Comparison of ENCODE assay signal across 8 cellular contexts in the genomic region with DNA sequence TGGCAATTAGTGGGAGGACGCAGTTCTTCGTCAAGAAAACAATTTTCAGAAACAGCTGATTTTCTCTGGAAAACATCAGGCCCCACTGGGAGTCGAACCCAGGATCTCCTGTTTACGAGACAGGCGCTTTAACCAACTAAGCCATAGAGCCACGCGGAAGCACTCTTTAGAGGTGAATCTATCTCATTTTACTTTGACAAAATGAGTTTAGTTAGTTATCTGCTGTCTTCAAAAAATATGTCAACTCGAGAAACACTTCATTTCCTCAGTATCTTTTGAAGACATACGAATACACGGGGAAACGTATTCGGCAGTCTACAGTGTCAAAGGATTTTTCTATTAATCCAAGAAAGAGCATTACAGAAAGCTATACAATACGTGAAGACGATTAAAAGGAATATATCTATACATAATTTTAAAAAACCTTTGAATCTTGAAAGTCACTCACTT. TPM values are rescaled to one million over a fixed set of nuclear protein-coding genes. Genes with fewer than 3 reads are reported as not detected.
DNase-seq lines count a peak whose midpoint lies in the region; ATAC-seq and TF ChIP-seq lines count a peak whose summit lies in the region.

No MANE protein-coding gene starts in this region.

- no peaks in the 10 kb centered on the region for H3K79me2 ChIP-seq in DOHH2 (ENCODE audit: control insufficient read depth, low read length)

- TF ChIP-seq CTCF in DOHH2 (IDR thresholded peaks at IDR 0.05; ENCODE audit: low read depth, low read length, poor library complexity, severe bottlenecking) = no peak

- POLR2A ChIA-PET in activated CD4-positive, alpha-beta memory T cell treated with anti-CD3 and anti-CD28 coated beads, Interleukin-2, amount 10 ng/mL, durations not matched to agents 7 days and 5 days (lab: Charles Lee) = interaction anchor here (0.6 kb wide), 2 partner anchors 169 to 435 kb away, joined by 3 read pairs; a partner anchor contains a TSS

- H3K9me3 ChIP-seq in DOHH2 (ENCODE audit: control insufficient read depth, insufficient read depth, low read length) (no peaks in the 10 kb centered on the region), HUES6 (ENCODE audit: control insufficient read depth, insufficient read depth, low read depth, low read length) (no peaks in the 10 kb centered on the region)

- H3K36me3 ChIP-seq in DOHH2 (ENCODE audit: control insufficient read depth, low read length) (no peaks in the 10 kb centered on the region), HUES6 (ENCODE audit: control insufficient read depth, insufficient read depth, low read length) (no peaks in the 10 kb centered on the region)

- ATAC-seq in left lobe of liver (no peak), HG03520 (IDR thresholded peaks at IDR 0.05; ENCODE audit: unreplicated experiment) (no peak), GM19463 (IDR thresholded peaks at IDR 0.05; ENCODE audit: unreplicated experiment) (no peak)

- no peaks in the 10 kb centered on the region for H4K20me1 ChIP-seq in DOHH2 (ENCODE audit: control insufficient read depth, insufficient read depth, low read depth, low read length)

- H3K36me3 Mint-ChIP-seq in activated CD4-positive, alpha-beta memory T cell treated with anti-CD3 and anti-CD28 coated beads, Interleukin-2, amount 10 ng/mL, durations not matched to agents 7 days and 5 days (ENCODE audit: low read depth) = no peaks in the 10 kb centered on the region

- peaks cover 58% of the 10 kb centered on the region for H3K27me3 Mint-ChIP-seq in activated CD4-positive, alpha-beta memory T cell treated with anti-CD3 and anti-CD28 coated beads, Interleukin-2, amount 10 ng/mL, durations not matched to agents 7 days and 5 days

- H3K4me3 ChIP-seq in DOHH2 (ENCODE audit: low read length) = peak overlapping the region; percentile 74
- H3K4me3 ChIP-seq in HUES6 (ENCODE audit: low read depth, low read length) = peak overlapping the region; percentile 76

- no peaks in the 10 kb centered on the region for H3K9me3 Mint-ChIP-seq in activated CD4-positive, alpha-beta memory T cell treated with anti-CD3 and anti-CD28 coated beads, Interleukin-2, amount 10 ng/mL, durations not matched to agents 7 days and 5 days

- H3F3A ChIP-seq in DOHH2 (ENCODE audit: control insufficient read depth, insufficient read depth) = no peaks in the 10 kb centered on the region; the same call in 1 of the 2 replicates

- H3K4me2 ChIP-seq in DOHH2 (ENCODE audit: low read length) = peak overlapping the region; percentile 77

- CTCF ChIA-PET in activated CD4-positive, alpha-beta memory T cell treated with anti-CD3 and anti-CD28 coated beads, Interleukin-2, amount 10 ng/mL, durations not matched to agents 7 days and 5 days (lab: Charles Lee) = interaction anchor here (1.1 kb wide), 1 partner anchor 133 kb away, joined by 3 read pairs; no protein-coding TSS in a partner anchor

- H3K4me1 ChIP-seq in DOHH2 (ENCODE audit: control insufficient read depth, low read length) = peaks cover 21% of the 10 kb centered on the region
- H3K4me1 ChIP-seq in HUES6 (ENCODE audit: control insufficient read depth, insufficient read depth, low read length) = peaks cover 8% of the 10 kb centered on the region; the same call in 1 of the 2 replicates

- no peak overlapping the region for H3K9ac ChIP-seq in HUES6 (ENCODE audit: low read length)

- H3K27ac Mint-ChIP-seq in activated CD4-positive, alpha-beta memory T cell treated with anti-CD3 and anti-CD28 coated beads, Interleukin-2, amount 10 ng/mL, durations not matched to agents 7 days and 5 days = no peak overlapping the region

- H3K9me2 ChIP-seq in DOHH2 (replicated peaks; ENCODE audit: control insufficient read depth, low read length) = no peaks in the 10 kb centered on the region

- DNase-seq in activated CD4-positive, alpha-beta memory T cell treated with anti-CD3 and anti-CD28 coated beads, Interleukin-2, amount 10 ng/mL, durations not matched to agents 7 days and 5 days = no peak
- DNase-seq in glomerular visceral epithelial cell (ENCODE audit: extremely low spot score) (peak; percentile 41), left lobe of liver (ENCODE audit: low spot score) (no peak)
- peak; percentile 38 for DNase-seq in stimulated activated CD4-positive, alpha-beta T cell treated with anti-CD3 and anti-CD28 coated beads, Interleukin-4, amount 100 ng/mL, for 24 hours

- H3K4me3 Mint-ChIP-seq in activated CD4-positive, alpha-beta memory T cell treated with anti-CD3 and anti-CD28 coated beads, Interleukin-2, amount 10 ng/mL, durations not matched to agents 7 days and 5 days = peak overlapping the region; percentile 54

- H3K27ac ChIP-seq in DOHH2 (ENCODE audit: low read depth, low read length) (no peak overlapping the region), HUES6 (ENCODE audit: low read depth, low read length) (no peak overlapping the region)

- H3K4me1 Mint-ChIP-seq in activated CD4-positive, alpha-beta memory T cell treated with anti-CD3 and anti-CD28 coated beads, Interleukin-2, amount 10 ng/mL, durations not matched to agents 7 days and 5 days = peaks cover 18% of the 10 kb centered on the region

- peaks cover 2% of the 10 kb centered on the region; the same call in 1 of the 2 replicates for H3K27me3 ChIP-seq in DOHH2 (ENCODE audit: control insufficient read depth, low read length)
- H3K27me3 ChIP-seq in HUES6 (ENCODE audit: control insufficient read depth, insufficient read depth, low read length) = peaks cover 4% of the 10 kb centered on the region; the same call in 1 of the 2 replicates

RNA-seq across cellular contexts. Expression of a gene that starts 26.7 kb away (rescaled TPM):
- total RNA-seq in activated CD4-positive, alpha-beta memory T cell treated with anti-CD3 and anti-CD28 coated beads, Interleukin-2, amount 10 ng/mL, durations not matched to agents 7 days and 5 days = not detected
- not detected for total RNA-seq in left lobe of liver

RNA-seq across cellular contexts. Expression of a gene that starts 36.7 kb away (rescaled TPM):
- not detected for total RNA-seq in activated CD4-positive, alpha-beta memory T cell treated with anti-CD3 and anti-CD28 coated beads, Interleukin-2, amount 10 ng/mL, durations not matched to agents 7 days and 5 days
- total RNA-seq in left lobe of liver = not detected

RNA-seq across cellular contexts. Expression of a gene that starts 45.6 kb away (rescaled TPM):
- under 1 TPM; 0.38 to 0.45 TPM for total RNA-seq in activated CD4-positive, alpha-beta memory T cell treated with anti-CD3 and anti-CD28 coated beads, Interleukin-2, amount 10 ng/mL, durations not matched to agents 7 days and 5 days
- total RNA-seq in left lobe of liver = 0.40 TPM

Comparison
In these comparisons a context has a peak if more than half of its experiments do, and no peak if none do; other contexts are left out.
1. DNase-seq: peak in glomerular visceral epithelial cell (single experiment) and stimulated activated CD4-positive, alpha-beta T cell treated with anti-CD3 and anti-CD28 coated beads, Interleukin-4, amount 100 ng/mL, for 24 hours (single experiment); none in activated CD4-positive, alpha-beta memory T cell treated with anti-CD3 and anti-CD28 coated beads, Interleukin-2, amount 10 ng/mL, durations not matched to agents 7 days and 5 days (single experiment) and left lobe of liver (single experiment).